In genomic region chr2:137865954-137866540, GRCh38 we compare ENCODE assay signal across 8 cellular contexts.
DNase-seq lines count a peak whose midpoint lies in the region; ATAC-seq, FAIRE-seq and TF ChIP-seq lines count a peak whose summit lies in the region.

No MANE protein-coding gene starts in this region.

- H3K9me3 Mint-ChIP-seq in effector memory CD8-positive, alpha-beta T cell, result no peaks in the 10 kb centered on the region
- no peaks in the 10 kb centered on the region for H3K9me3 Mint-ChIP-seq in neural crest cell

- H3K27me3 Mint-ChIP-seq in effector memory CD8-positive, alpha-beta T cell, result peaks cover 5 to 6% of the 10 kb centered on the region in 2 donors
- no peaks in the 10 kb centered on the region for H3K27me3 Mint-ChIP-seq in neural crest cell (ENCODE audit: low read depth)

- no peak for TF ChIP-seq POLR2A in GM12891 (IDR thresholded peaks at IDR 0.05; ENCODE audit: low read depth, low read length)

- no peak overlapping the region for H3K27ac ChIP-seq in AG04450 (ENCODE audit: low read depth, low read length)

- no peaks in the 10 kb centered on the region for H3K9me3 ChIP-seq in AG04450 (ENCODE audit: control insufficient read depth, insufficient read depth, low read length)

- no peak overlapping the region for H3K4me3 Mint-ChIP-seq in effector memory CD8-positive, alpha-beta T cell
- no peak overlapping the region for H3K4me3 Mint-ChIP-seq in neural crest cell

- CTCF ChIA-PET in AG04450 (lab: Charles Lee), result interaction anchor here (0.6 to 1.7 kb wide), 4 partner anchors 11 to 961 kb away, joined by 4 to 21 read pairs (median 7); no protein-coding TSS in a partner anchor

- POLR2A ChIA-PET in AG04450 (lab: Yijun Ruan, JAX), result no interaction called here

- TF ChIP-seq CTCF in AG04450 (IDR thresholded peaks at IDR 0.05; ENCODE audit: low read depth, low read length) (peak; percentile 74), neural crest cell (conservative IDR thresholded peaks at IDR 0.05) (peak; percentile 85)

- no peak overlapping the region for H3K4me3 ChIP-seq in AG04450 (ENCODE audit: low read depth, low read length)

- no peaks in the 10 kb centered on the region for H3K36me3 Mint-ChIP-seq in effector memory CD8-positive, alpha-beta T cell (ENCODE audit: insufficient read depth)
- no peaks in the 10 kb centered on the region for H3K36me3 Mint-ChIP-seq in neural crest cell (ENCODE audit: low read depth)

- H3K27ac Mint-ChIP-seq in effector memory CD8-positive, alpha-beta T cell, result no peak overlapping the region
- H3K27ac Mint-ChIP-seq in neural crest cell (ENCODE audit: unreplicated experiment), result no peak overlapping the region

- peak; percentile 16 for DNase-seq in AG04450 (ENCODE audit: low read depth, low spot score)
- no peak for DNase-seq in GM12891 (ENCODE audit: insufficient read length, low spot score)
- DNase-seq in NCI-H2029 (lab: John Stamatoyannopoulos, UW), result peak; percentile 20
- peak; percentile 19 for DNase-seq in activated CD4-positive, alpha-beta T cell treated with anti-CD3 and anti-CD28 coated beads for 1 hour
- DNase-seq in effector memory CD8-positive, alpha-beta T cell, result peak in 2 of 3 experiments; percentile 5 to 12
- DNase-seq in neural crest cell (ENCODE audit: low read depth, low spot score), result peak; percentile 57
- DNase-seq in 8988T, result no peak

- no peaks in the 10 kb centered on the region for H3K27me3 ChIP-seq in AG04450 (ENCODE audit: control insufficient read depth, insufficient read depth, low read length)

- FAIRE-seq in GM12891 (lab: Jason Lieb, UNC), result peak; percentile 80

- no peaks in the 10 kb centered on the region for H3K4me1 Mint-ChIP-seq in effector memory CD8-positive, alpha-beta T cell (ENCODE audit: low read depth in 2 of 2)
- peaks cover 12% of the 10 kb centered on the region for H3K4me1 Mint-ChIP-seq in neural crest cell

- peak; percentile 53 for ATAC-seq in HG02938 (IDR thresholded peaks at IDR 0.05; ENCODE audit: unreplicated experiment)
- no peak for ATAC-seq in effector memory CD8-positive, alpha-beta T cell (replicated peaks)

TF ChIP-seq in GM12891, 5 proteins besides CTCF, POLR2A, EP300 and RAD21:
- TF ChIP-seq POU2F2 (IDR thresholded peaks at IDR 0.05; ENCODE audit: low read depth, low read length) (no peak), PAX5 (IDR thresholded peaks at IDR 0.05; ENCODE audit: insufficient read depth, low read length, severe bottlenecking) (no peak), POLR2AphosphoS5 (IDR thresholded peaks at IDR 0.05; ENCODE audit: low read depth, low read length) (no peak), TAF1 (IDR thresholded peaks at IDR 0.05; ENCODE audit: low read depth, low read length) (no peak), SPI1 (IDR thresholded peaks at IDR 0.05; ENCODE audit: low read depth, low read length) (no peak)
TF ChIP-seq in GM12891: peak in this region for 0.

Comparison
In these comparisons a context has a peak if more than half of its experiments do, and no peak if none do; other contexts are left out.
1. DNase-seq: peak in AG04450 (single experiment), NCI-H2029 (single experiment), activated CD4-positive, alpha-beta T cell treated with anti-CD3 and anti-CD28 coated beads for 1 hour (single experiment), effector memory CD8-positive, alpha-beta T cell (2 of 3) and neural crest cell (single experiment); none in GM12891 (single experiment) and 8988T (single experiment).